8 cellular contexts compared by ENCODE assay signal in the genomic region with DNA sequence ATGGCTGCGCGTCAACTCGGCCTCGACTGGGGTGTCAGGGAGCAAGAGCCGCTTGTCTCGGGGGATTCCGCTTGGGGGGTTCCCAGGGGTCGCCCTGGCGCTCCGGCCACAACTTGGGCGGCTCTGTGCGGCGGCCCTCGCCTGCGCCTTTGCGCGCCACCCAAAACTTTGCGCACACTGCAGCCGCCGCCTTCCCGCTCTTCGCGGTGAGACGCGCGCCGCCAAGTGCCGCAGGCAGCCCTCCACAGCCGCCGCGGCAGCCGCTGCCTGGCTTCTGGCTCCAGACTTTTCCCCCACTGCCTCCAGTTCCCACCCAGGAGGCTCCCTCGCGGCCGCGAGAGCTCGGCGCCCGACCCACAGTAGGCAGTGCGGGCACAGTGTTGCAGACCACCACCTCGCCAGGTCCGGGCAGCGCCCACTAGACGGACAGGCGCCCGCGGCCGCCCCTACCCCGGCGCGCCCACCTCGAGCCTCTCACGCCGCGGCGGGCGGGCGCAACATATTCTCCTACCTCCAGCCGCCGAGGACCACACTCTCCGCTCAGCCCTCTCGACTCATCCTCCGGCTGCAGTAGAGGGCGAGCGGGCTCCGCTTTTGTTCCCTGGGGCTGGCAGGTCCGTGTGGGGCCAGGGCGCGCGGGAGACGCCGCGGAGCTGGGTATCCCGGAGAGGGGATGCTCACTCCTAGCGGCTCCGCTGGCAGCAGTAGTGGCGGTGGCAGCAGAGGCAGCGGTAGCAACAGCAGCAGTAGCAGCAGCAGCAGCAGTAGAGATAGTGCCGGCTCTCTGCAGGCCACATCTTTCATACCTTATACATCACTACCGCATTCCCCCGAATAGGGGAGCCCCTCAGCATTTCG.
DNase-seq lines count a peak whose midpoint lies in the region; ATAC-seq and TF ChIP-seq lines count a peak whose summit lies in the region.

No MANE protein-coding gene starts in this region.

- peaks cover 29 to 43% (median 39%) of the 10 kb centered on the region in 3 donors for H3K27me3 Mint-ChIP-seq in CD14-positive monocyte (ENCODE audit: low read depth in 3 of 3)
- peaks cover 42 to 56% (median 45%) of the 10 kb centered on the region in 5 donors for H3K27me3 Mint-ChIP-seq in naive thymus-derived CD4-positive, alpha-beta T cell
- H3K27me3 Mint-ChIP-seq in activated CD4-positive, alpha-beta T cell treated with anti-CD3 and anti-CD28 coated beads, Interleukin-2, amount 10 ng/mL, durations not matched to agents 24 days and 14 days: peaks cover 40% of the 10 kb centered on the region

- ATAC-seq in naive thymus-derived CD4-positive, alpha-beta T cell: peak; percentile 34
- no peak for ATAC-seq in GM21786 (IDR thresholded peaks at IDR 0.05; ENCODE audit: unreplicated experiment)

- peak overlapping the region; percentile 70; the same call in 1 of the 2 replicates for H2AFZ ChIP-seq in SK-N-SH (ENCODE audit: low read depth)
- H2AFZ ChIP-seq in fibroblast of lung (ENCODE audit: low read length): no peak overlapping the region

- H3K4me1 ChIP-seq in SK-N-SH (ENCODE audit: control insufficient read depth in 1 of 2, insufficient read depth in 2 of 2, low read depth in 1 of 2, low read length in 1 of 2) (peaks cover 11 to 16% of the 10 kb centered on the region in 2 experiments; a peak in 2 of 4 replicates), fibroblast of lung (ENCODE audit: control insufficient read depth, extremely low read depth, insufficient read depth, low read length) (no peaks in the 10 kb centered on the region)
- peaks cover 0 to 2% of the 10 kb centered on the region in 2 donors for H3K4me1 ChIP-seq in naive thymus-derived CD4-positive, alpha-beta T cell (ENCODE audit: control insufficient read depth in 2 of 2, insufficient read depth in 2 of 2, low read length in 2 of 2)

- H3K4me1 Mint-ChIP-seq in CD14-positive monocyte: peaks cover 37% of the 10 kb centered on the region
- H3K4me1 Mint-ChIP-seq in naive thymus-derived CD4-positive, alpha-beta T cell: peaks cover 0 to 21% (median 13%) of the 10 kb centered on the region in 7 donors
- H3K4me1 Mint-ChIP-seq in activated CD4-positive, alpha-beta T cell treated with anti-CD3 and anti-CD28 coated beads, Interleukin-2, amount 10 ng/mL, durations not matched to agents 24 days and 14 days: no peaks in the 10 kb centered on the region

- H3K36me3 ChIP-seq in H7 (replicated peaks; ENCODE audit: control insufficient read depth, insufficient read depth, low read length): no peaks in the 10 kb centered on the region
- H3K36me3 ChIP-seq in SK-N-SH (replicated peaks in 1 of 2; ENCODE audit: control insufficient read depth in 1 of 2, insufficient read depth in 2 of 2, low read length in 1 of 2): no peaks in the 10 kb centered on the region
- H3K36me3 ChIP-seq in fibroblast of lung (ENCODE audit: control insufficient read depth, insufficient read depth, low read length): no peaks in the 10 kb centered on the region
- H3K36me3 ChIP-seq in naive thymus-derived CD4-positive, alpha-beta T cell (ENCODE audit: control insufficient read depth in 2 of 3, insufficient read depth in 3 of 3, low read length in 3 of 3): no peaks in the 10 kb centered on the region

- H3K4me2 ChIP-seq in SK-N-SH: peak overlapping the region; percentile 83
- H3K4me2 ChIP-seq in fibroblast of lung (ENCODE audit: extremely low read depth, insufficient read depth, low read length): peak overlapping the region; percentile 51

- H3K79me2 ChIP-seq in SK-N-SH (ENCODE audit: insufficient read depth) (no peaks in the 10 kb centered on the region), fibroblast of lung (ENCODE audit: control insufficient read depth, insufficient read depth, low read length) (no peaks in the 10 kb centered on the region)

- H3K27ac Mint-ChIP-seq in CD14-positive monocyte: no peak overlapping the region
- no peak overlapping the region for H3K27ac Mint-ChIP-seq in naive thymus-derived CD4-positive, alpha-beta T cell
- no peak overlapping the region for H3K27ac Mint-ChIP-seq in activated CD4-positive, alpha-beta T cell treated with anti-CD3 and anti-CD28 coated beads, Interleukin-2, amount 10 ng/mL, durations not matched to agents 24 days and 14 days

- intact Hi-C loops in CD14-positive monocyte (cut with micrococcal nuclease): no loop called here
- intact Hi-C loops in naive thymus-derived CD4-positive, alpha-beta T cell (cut with micrococcal nuclease): loop anchor here in 1 of 2 donors (1.0 kb wide), 1 partner anchor 296 kb away; a partner anchor contains a TSS
- intact Hi-C loops in activated CD4-positive, alpha-beta T cell treated with anti-CD3 and anti-CD28 coated beads, Interleukin-2, amount 10 ng/mL, durations not matched to agents 24 days and 14 days (cut with micrococcal nuclease): no loop called here

- H3K9ac ChIP-seq in SK-N-SH (no peak overlapping the region), fibroblast of lung (ENCODE audit: insufficient read depth, low read length) (no peak overlapping the region)

- no peaks in the 10 kb centered on the region for H3K9me2 ChIP-seq in SK-N-SH

- 5% methylated on average over 16 of the region's 82 CpGs for WGBS in SK-N-SH (ENCODE audit: low lambda C conversion rate)

- POLR2A ChIA-PET in SK-N-SH (lab: Yijun Ruan, JAX): no interaction called here
- POLR2A ChIA-PET in naive thymus-derived CD4-positive, alpha-beta T cell (lab: Charles Lee): no interaction called here

- peak; percentile 9; the same call in 1 of the 2 replicates for TF ChIP-seq RAD21 in SK-N-SH (IDR thresholded peaks at IDR 0.05; ENCODE audit: low read length)

- CTCF ChIA-PET in SK-N-SH (lab: Yijun Ruan, JAX): interaction anchor here (0.9 to 1.7 kb wide), 7 partner anchors 16 to 402 kb away, joined by 3 to 4 read pairs (median 3); a partner anchor contains a TSS
- CTCF ChIA-PET in naive thymus-derived CD4-positive, alpha-beta T cell (lab: Charles Lee): no interaction called here

- H3K36me3 Mint-ChIP-seq in CD14-positive monocyte: peaks cover 0 to 3% of the 10 kb centered on the region in 2 donors
- H3K36me3 Mint-ChIP-seq in naive thymus-derived CD4-positive, alpha-beta T cell: peaks cover 0 to 4% (median 3%) of the 10 kb centered on the region in 5 donors
- no peaks in the 10 kb centered on the region for H3K36me3 Mint-ChIP-seq in activated CD4-positive, alpha-beta T cell treated with anti-CD3 and anti-CD28 coated beads, Interleukin-2, amount 10 ng/mL, durations not matched to agents 24 days and 14 days (ENCODE audit: low read depth)

- TF ChIP-seq EP300 in SK-N-SH (IDR thresholded peaks at IDR 0.05; ENCODE audit: borderline replicate concordance in 1 of 2, low read depth in 1 of 2, low read length in 1 of 2): no peak

- peaks cover 0 to 6% (median 0%) of the 10 kb centered on the region in 7 donors for H3K9me3 Mint-ChIP-seq in CD14-positive monocyte
- H3K9me3 Mint-ChIP-seq in naive thymus-derived CD4-positive, alpha-beta T cell: peaks cover 0 to 3% (median 0%) of the 10 kb centered on the region in 11 donors
- H3K9me3 Mint-ChIP-seq in activated CD4-positive, alpha-beta T cell treated with anti-CD3 and anti-CD28 coated beads, Interleukin-2, amount 10 ng/mL, durations not matched to agents 24 days and 14 days: no peaks in the 10 kb centered on the region

- no peaks in the 10 kb centered on the region for H3F3A ChIP-seq in SK-N-SH (replicated peaks; ENCODE audit: insufficient read depth)

- DNase-seq in CD14-positive monocyte (ENCODE audit: low spot score): no peak
- peak; percentile 76 for DNase-seq in H7
- DNase-seq in SK-N-SH: peak; percentile 84
- peak; percentile 34 to 66 for DNase-seq in fibroblast of lung (ENCODE audit: low read depth in 2 of 2)
- DNase-seq in naive thymus-derived CD4-positive, alpha-beta T cell: peak in 3 of 9 donors; percentile 7 to 15 (median 14)
- DNase-seq in COLO829 (ENCODE audit: low spot score): no peak
- no peak for DNase-seq in activated CD4-positive, alpha-beta T cell treated with anti-CD3 and anti-CD28 coated beads, Interleukin-2, amount 10 ng/mL, durations not matched to agents 24 days and 14 days

- H3K27me3 ChIP-seq in H7 (ENCODE audit: control insufficient read depth, insufficient read depth, low read length): peaks cover 39% of the 10 kb centered on the region
- peaks cover 15% of the 10 kb centered on the region for H3K27me3 ChIP-seq in SK-N-SH (ENCODE audit: insufficient read depth)
- H3K27me3 ChIP-seq in fibroblast of lung (ENCODE audit: control insufficient read depth, insufficient read depth, low read length): peaks cover 10% of the 10 kb centered on the region
- peaks cover 0 to 7% of the 10 kb centered on the region in 2 donors for H3K27me3 ChIP-seq in naive thymus-derived CD4-positive, alpha-beta T cell (ENCODE audit: control insufficient read depth in 2 of 2, insufficient read depth in 2 of 2, low read length in 2 of 2)

- H3K9me3 ChIP-seq in SK-N-SH (no peaks in the 10 kb centered on the region), fibroblast of lung (ENCODE audit: control insufficient read depth, insufficient read depth, low read depth, low read length) (no peaks in the 10 kb centered on the region)
- no peaks in the 10 kb centered on the region for H3K9me3 ChIP-seq in naive thymus-derived CD4-positive, alpha-beta T cell (ENCODE audit: control insufficient read depth in 2 of 3, low read length in 3 of 3)

- no peak for TF ChIP-seq CTCF in CD14-positive monocyte (IDR thresholded peaks at IDR 0.05)
- no peak for TF ChIP-seq CTCF in SK-N-SH (IDR thresholded peaks at IDR 0.05)
- no peak for TF ChIP-seq CTCF in fibroblast of lung (conservative IDR thresholded peaks at IDR 0.05 in 1 of 2, IDR thresholded peaks at IDR 0.05 in 1 of 2; ENCODE audit: low read depth in 1 of 2, low read length in 2 of 2)

- H4K20me1 ChIP-seq in SK-N-SH (ENCODE audit: insufficient read depth) (no peaks in the 10 kb centered on the region), fibroblast of lung (ENCODE audit: control insufficient read depth, extremely low read depth, insufficient read depth, low read length) (no peaks in the 10 kb centered on the region)

- no peak overlapping the region for H3K27ac ChIP-seq in SK-N-SH (ENCODE audit: low read depth in 2 of 2, low read length in 1 of 2)
- no peak overlapping the region for H3K27ac ChIP-seq in fibroblast of lung (ENCODE audit: insufficient read depth, low read length)
- no peak overlapping the region for H3K27ac ChIP-seq in naive thymus-derived CD4-positive, alpha-beta T cell (ENCODE audit: low read depth, low read length)

- H3K4me3 ChIP-seq in H7 (ENCODE audit: insufficient read depth, low read depth, low read length) (peak overlapping the region; percentile 71), SK-N-SH (ENCODE audit: low read depth in 2 of 2, low read length in 1 of 2) (peak overlapping the region; percentile 44 to 47), fibroblast of lung (replicated peaks in 1 of 4; ENCODE audit: control extremely low read depth in 1 of 4, insufficient read depth in 1 of 4, low read depth in 3 of 4, low read length in 4 of 4) (peak overlapping the region in 2 of 4 experiments; percentile 24 to 27)
- no peak overlapping the region for H3K4me3 ChIP-seq in naive thymus-derived CD4-positive, alpha-beta T cell (ENCODE audit: low read length)

- peak overlapping the region; percentile 32 to 87 for H3K4me3 Mint-ChIP-seq in CD14-positive monocyte
- H3K4me3 Mint-ChIP-seq in naive thymus-derived CD4-positive, alpha-beta T cell: peak overlapping the region; percentile 20 to 79 (median 69)
- no peak overlapping the region for H3K4me3 Mint-ChIP-seq in activated CD4-positive, alpha-beta T cell treated with anti-CD3 and anti-CD28 coated beads, Interleukin-2, amount 10 ng/mL, durations not matched to agents 24 days and 14 days

Comparison
In these comparisons a context has a peak if more than half of its experiments do, and no peak if none do; other contexts are left out.
1. DNase-seq: peak in H7 (single experiment), SK-N-SH (single experiment) and fibroblast of lung (2 of 2); none in CD14-positive monocyte (single experiment), COLO829 (single experiment) and activated CD4-positive, alpha-beta T cell treated with anti-CD3 and anti-CD28 coated beads, Interleukin-2, amount 10 ng/mL, durations not matched to agents 24 days and 14 days (single experiment).